Comparison of ENCODE assay signal across 8 cellular contexts in the genomic region with DNA sequence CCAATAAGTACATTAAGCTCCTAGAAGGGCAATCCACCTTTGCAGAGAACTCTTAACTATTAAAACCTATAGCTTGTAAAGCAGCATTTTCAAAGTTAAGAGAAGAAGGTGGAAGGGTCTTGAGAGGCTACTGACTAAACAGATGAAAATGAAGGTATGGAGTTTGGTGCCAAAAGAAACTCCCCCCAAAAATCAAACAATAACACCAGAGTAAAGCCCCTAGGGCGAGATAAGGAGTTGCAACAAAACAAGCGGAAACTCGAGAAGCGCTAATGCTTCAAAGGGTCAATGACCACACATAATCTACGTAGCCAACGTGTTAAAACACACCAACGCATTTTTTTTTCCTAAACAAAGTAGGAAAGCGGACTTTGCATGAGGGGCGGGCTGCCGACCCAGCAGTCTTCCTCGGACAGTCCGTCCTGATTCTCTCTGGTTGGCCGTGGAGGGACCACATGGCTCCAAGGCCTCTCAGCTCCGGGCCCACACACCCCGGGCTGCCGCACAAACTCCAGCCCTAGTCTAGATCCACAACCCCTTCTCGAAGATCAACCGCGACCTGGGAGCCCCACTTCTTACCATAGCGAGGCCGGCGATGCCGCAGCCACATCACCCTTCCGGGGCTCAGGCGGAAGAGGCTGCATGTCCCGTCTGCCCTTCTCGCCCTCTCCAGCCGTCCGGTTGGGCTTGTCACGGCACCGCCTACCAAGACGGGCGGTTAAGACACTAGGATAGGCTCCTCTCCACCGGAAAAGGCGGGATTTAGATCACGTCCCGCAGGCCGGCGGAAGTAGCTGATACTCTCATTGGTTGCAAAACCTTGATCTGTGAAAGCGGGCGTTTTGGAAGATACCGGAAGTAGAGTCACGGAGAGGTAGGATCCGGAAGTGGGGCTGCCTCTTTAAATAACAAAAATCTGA. TPM values are rescaled to one million over a fixed set of nuclear protein-coding genes. Genes with fewer than 3 reads are reported as not detected.
DNase-seq lines count a peak whose midpoint lies in the region; ATAC-seq and TF ChIP-seq lines count a peak whose summit lies in the region.

A gene with protein sequence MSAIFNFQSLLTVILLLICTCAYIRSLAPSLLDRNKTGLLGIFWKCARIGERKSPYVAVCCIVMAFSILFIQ (minus strand): TSS at position 653 of the 920 bp plus-strand sequence. CDS start 71 bp downstream, at position 582.
TSS of gene XRCC4 (plus strand) at position 806 of the 920 bp plus-strand sequence. CDS start 27,373 bp downstream, outside the sequence.

- peak within 1 kb of the TSS; percentile 89 for H3K4me2 ChIP-seq in OCI-LY3 (ENCODE audit: low read length)

- H3K4me3 Mint-ChIP-seq in endothelial cell (ENCODE audit: unreplicated experiment) (peak within 1 kb of the TSS; percentile 99), mesothelial cell of epicardium (peak within 1 kb of the TSS; percentile 98)

- peaks cover 15% of the 10 kb centered on the region; the same call in 1 of the 2 replicates for H3K4me1 ChIP-seq in OCI-LY3 (ENCODE audit: low read length)

- peak; percentile 93 for DNase-seq in D341Med (ENCODE audit: low spot score)
- peak; percentile 74 for DNase-seq in HuH-7 (ENCODE audit: low spot score)
- DNase-seq in activated CD8-positive, alpha-beta memory T cell treated with anti-CD3 and anti-CD28 coated beads, Interleukin-2, amount 50 U/mL, for 48 hours: peak; percentile 90
- peak; percentile 87 for DNase-seq in endothelial cell (ENCODE audit: low spot score)
- peak; percentile 79 to 87 for DNase-seq in mesothelial cell of epicardium (ENCODE audit: low spot score in 2 of 2, unreplicated experiment in 2 of 2)
- DNase-seq in stimulated activated CD8-positive, alpha-beta memory T cell treated with anti-CD3 and anti-CD28 coated beads, Interleukin-15, amount 100 ng/mL, for 48 hours (ENCODE audit: low read depth in 2 of 2): peak; percentile 91 to 92

- H3K27ac Mint-ChIP-seq in endothelial cell (ENCODE audit: unreplicated experiment) (peak within 1 kb of the TSS; percentile 97), mesothelial cell of epicardium (peak within 1 kb of the TSS; percentile 98)

- no peaks in the 10 kb centered on the region for H3K9me3 ChIP-seq in OCI-LY3 (ENCODE audit: insufficient read depth, low read length)

- H3K9me3 Mint-ChIP-seq in endothelial cell (ENCODE audit: unreplicated experiment) (no peaks in the 10 kb centered on the region), mesothelial cell of epicardium (no peaks in the 10 kb centered on the region)

- peaks cover 12% of the 10 kb centered on the region for H3K36me3 ChIP-seq in OCI-LY3 (replicated peaks; ENCODE audit: low read depth, low read length)

- ATAC-seq in GM21515 (IDR thresholded peaks at IDR 0.05; ENCODE audit: unreplicated experiment): peak; percentile 98

- TF ChIP-seq CTCF in OCI-LY3 (IDR thresholded peaks at IDR 0.05; ENCODE audit: low read depth, low read length): no peak
- TF ChIP-seq CTCF in endothelial cell (IDR thresholded peaks at IDR 0.05; ENCODE audit: unreplicated experiment): no peak
- no peak for TF ChIP-seq CTCF in mesothelial cell of epicardium (IDR thresholded peaks at IDR 0.05; ENCODE audit: unreplicated experiment)

- H3K4me3 ChIP-seq in OCI-LY3 (ENCODE audit: low read length): peak within 1 kb of the TSS; percentile 95

- H3K4me1 Mint-ChIP-seq in endothelial cell (ENCODE audit: unreplicated experiment): peaks cover 39% of the 10 kb centered on the region
- H3K4me1 Mint-ChIP-seq in mesothelial cell of epicardium: peaks cover 45% of the 10 kb centered on the region

- H3K36me3 Mint-ChIP-seq in endothelial cell (ENCODE audit: low read depth, unreplicated experiment) (no peaks in the 10 kb centered on the region), mesothelial cell of epicardium (peaks cover 18% of the 10 kb centered on the region)

- peak within 1 kb of the TSS; percentile 91 for H2AFZ ChIP-seq in OCI-LY3 (ENCODE audit: low read depth, low read length)

- H3K27me3 Mint-ChIP-seq in endothelial cell (ENCODE audit: unreplicated experiment): peaks cover 4% of the 10 kb centered on the region
- no peaks in the 10 kb centered on the region for H3K27me3 Mint-ChIP-seq in mesothelial cell of epicardium (ENCODE audit: low read depth)

- no peaks in the 10 kb centered on the region for H3K27me3 ChIP-seq in OCI-LY3 (ENCODE audit: low read depth, low read length)

- H4K20me1 ChIP-seq in OCI-LY3 (ENCODE audit: insufficient read depth, low read length): 0 out of 2 replicates have a peak, but pooled peaks cover 6% of the 10 kb centered on the region

- peak within 1 kb of the TSS; percentile 76 for H3K27ac ChIP-seq in OCI-LY3 (ENCODE audit: low read length)

- H3K79me2 ChIP-seq in OCI-LY3 (ENCODE audit: low read length): peaks cover 66% of the 10 kb centered on the region

- peak within 1 kb of the TSS; percentile 94 for H3K9ac ChIP-seq in OCI-LY3 (ENCODE audit: low read length)

RNA-seq across cellular contexts. Expression of the first gene that starts in this region (rescaled TPM):
- total RNA-seq in endothelial cell (ENCODE audit: unreplicated experiment) (106 TPM), mesothelial cell of epicardium (97.1 to 110 TPM (median 101 TPM) in 3 replicates)

RNA-seq across cellular contexts. Expression of gene XRCC4, which starts in this region (rescaled TPM):
- 6.8 TPM for total RNA-seq in endothelial cell (ENCODE audit: unreplicated experiment)
- total RNA-seq in mesothelial cell of epicardium: 12.0 to 13.6 TPM (median 12.1 TPM) in 3 replicates

Comparison
In these comparisons a context has a peak if more than half of its experiments do, and no peak if none do; other contexts are left out.
1. Peak in every context shown above with its lines: DNase-seq, ATAC-seq, H3K4me3 ChIP-seq and H3K27ac ChIP-seq.